ENCODE assay signal across 9 cellular contexts in genomic region chr3:48662753-48663488, GRCh38. TPM values are rescaled to one million over a fixed set of nuclear protein-coding genes. Genes with fewer than 3 reads are reported as not detected.
DNase-seq lines count a peak whose midpoint lies in the region; ATAC-seq, FAIRE-seq and TF ChIP-seq lines count a peak whose summit lies in the region.
"Had no signal": no experiment of that assay in that cellular context is flagged by ENCODE, and none has a peak within 500 bp of the region (broad histone marks: within the 10 kb centered on the region; RNA-seq: fewer than 3 reads in every experiment).

A gene with protein sequence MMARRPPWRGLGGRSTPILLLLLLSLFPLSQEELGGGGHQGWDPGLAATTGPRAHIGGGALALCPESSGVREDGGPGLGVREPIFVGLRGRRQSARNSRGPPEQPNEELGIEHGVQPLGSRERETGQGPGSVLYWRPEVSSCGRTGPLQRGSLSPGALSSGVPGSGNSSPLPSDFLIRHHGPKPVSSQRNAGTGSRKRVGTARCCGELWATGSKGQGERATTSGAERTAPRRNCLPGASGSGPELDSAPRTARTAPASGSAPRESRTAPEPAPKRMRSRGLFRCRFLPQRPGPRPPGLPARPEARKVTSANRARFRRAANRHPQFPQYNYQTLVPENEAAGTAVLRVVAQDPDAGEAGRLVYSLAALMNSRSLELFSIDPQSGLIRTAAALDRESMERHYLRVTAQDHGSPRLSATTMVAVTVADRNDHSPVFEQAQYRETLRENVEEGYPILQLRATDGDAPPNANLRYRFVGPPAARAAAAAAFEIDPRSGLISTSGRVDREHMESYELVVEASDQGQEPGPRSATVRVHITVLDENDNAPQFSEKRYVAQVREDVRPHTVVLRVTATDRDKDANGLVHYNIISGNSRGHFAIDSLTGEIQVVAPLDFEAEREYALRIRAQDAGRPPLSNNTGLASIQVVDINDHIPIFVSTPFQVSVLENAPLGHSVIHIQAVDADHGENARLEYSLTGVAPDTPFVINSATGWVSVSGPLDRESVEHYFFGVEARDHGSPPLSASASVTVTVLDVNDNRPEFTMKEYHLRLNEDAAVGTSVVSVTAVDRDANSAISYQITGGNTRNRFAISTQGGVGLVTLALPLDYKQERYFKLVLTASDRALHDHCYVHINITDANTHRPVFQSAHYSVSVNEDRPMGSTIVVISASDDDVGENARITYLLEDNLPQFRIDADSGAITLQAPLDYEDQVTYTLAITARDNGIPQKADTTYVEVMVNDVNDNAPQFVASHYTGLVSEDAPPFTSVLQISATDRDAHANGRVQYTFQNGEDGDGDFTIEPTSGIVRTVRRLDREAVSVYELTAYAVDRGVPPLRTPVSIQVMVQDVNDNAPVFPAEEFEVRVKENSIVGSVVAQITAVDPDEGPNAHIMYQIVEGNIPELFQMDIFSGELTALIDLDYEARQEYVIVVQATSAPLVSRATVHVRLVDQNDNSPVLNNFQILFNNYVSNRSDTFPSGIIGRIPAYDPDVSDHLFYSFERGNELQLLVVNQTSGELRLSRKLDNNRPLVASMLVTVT (N-terminal part only) (minus strand): TSS chr3:48662886. CDS start chr3:48662634, 252 bp downstream.

- TF ChIP-seq CTCF in dorsolateral prefrontal cortex (IDR thresholded peaks at IDR 0.05 in 54 of 56, conservative IDR thresholded peaks at IDR 0.05 in 2 of 56; ENCODE audit: low read depth in 1 of 56, partially characterized antibody in 56 of 56) (peak in 3 of 56 donors; percentile 9 to 13 (median 9)), HepG2 (CRISPR knock-in tag; IDR thresholded peaks at IDR 0.05) (no peak)

- peak within 1 kb of the TSS; percentile 88 for H3K4me2 ChIP-seq in HepG2 (ENCODE audit: low read depth, low read length)

- H3K27me3 ChIP-seq in dorsolateral prefrontal cortex, result peaks cover 0 to 5% (median 0%) of the 10 kb centered on the region in 45 donors
- H3K27me3 ChIP-seq in HepG2 (ENCODE audit: control insufficient read depth in 1 of 2, insufficient read depth in 2 of 2, low read length in 2 of 2), result no peaks in the 10 kb centered on the region

- TF ChIP-seq RAD21 in HepG2 (CRISPR knock-in tag; IDR thresholded peaks at IDR 0.05), result no peak

- peaks cover 6% of the 10 kb centered on the region for H4K20me1 ChIP-seq in HepG2 (ENCODE audit: insufficient read depth, low read length)

- H3K9ac ChIP-seq in HepG2 (ENCODE audit: insufficient read depth, low read depth, low read length), result peak within 1 kb of the TSS; percentile 94

- peak within 1 kb of the TSS; percentile 48 to 89 (median 71) for H3K4me3 ChIP-seq in dorsolateral prefrontal cortex
- H3K4me3 ChIP-seq in HepG2 (replicated peaks in 1 of 3; ENCODE audit: insufficient read depth in 1 of 3, low read depth in 2 of 3, low read length in 3 of 3), result peak within 1 kb of the TSS; percentile 56 to 77 (median 58); a peak in 5 of 6 replicates

- BruUV-seq in HepG2 (replicated peaks; lab: Mats Ljungman, UMichigan), result no TSS peak

- peaks cover 21% of the 10 kb centered on the region for H3K4me1 ChIP-seq in HepG2 (ENCODE audit: insufficient read depth, low read length)

- peaks cover 1 to 3% of the 10 kb centered on the region in 2 experiments; a peak in 2 of 5 replicates for H3K36me3 ChIP-seq in HepG2 (replicated peaks in 1 of 2; ENCODE audit: control insufficient read depth in 1 of 2, insufficient read depth in 2 of 2, low read length in 2 of 2)

- intact Hi-C loops in dorsolateral prefrontal cortex (cut with DNase I), result loop anchor here (1.0 to 10.0 kb wide), 3 partner anchors 22 to 108 kb away; partner anchors contain the start of genes NCKIPSD (in 1 of the 2) and PFKFB4 (in 1 of the 2)
- intact Hi-C loops in HepG2 (cut with micrococcal nuclease; ENCODE audit: unreplicated experiment), result no loop called here

- DNase-seq in NOMO-1 (lab: John Stamatoyannopoulos, UW; ENCODE audit: unreplicated experiment in 2 of 2) (peak; percentile 23 to 26), NOMO-1 treated with dmso at 0.1 percent for 144 hours (lab: John Stamatoyannopoulos, UW; ENCODE audit: unreplicated experiment) (no peak), NCI-H2107 (lab: John Stamatoyannopoulos, UW) (peak; percentile 42), dorsolateral prefrontal cortex (peak; percentile 74 to 92 (median 87)), HepG2 (ENCODE audit: low spot score) (peak; percentile 69)
- DNase-seq in activated CD4-positive, CD25-positive, alpha-beta regulatory T cell treated with anti-CD3 and anti-CD28 coated beads, Interleukin-2, amount 50 U/mL, for 16 hours (ENCODE audit: low read depth, low spot score), result peak; percentile 34
- DNase-seq in stimulated activated CD4-positive, alpha-beta T cell treated with anti-CD3 and anti-CD28 coated beads, Interleukin-2, amount 100 ng/mL, for 4 hours (ENCODE audit: low read depth), result peak; percentile 18
- DNase-seq: DND-41 had no signal

- FAIRE-seq in HepG2 (lab: Jason Lieb, UNC), result no peak

- CTCF ChIA-PET in HepG2 (lab: Yijun Ruan, JAX; ENCODE audit: low intra/inter-chr PET ratio, low total read pairs), result interaction anchor here (1.6 kb wide), 1 partner anchor 23 kb away, joined by 4 read pairs; the partner anchor contains the start of gene NCKIPSD

- TF ChIP-seq EP300 in HepG2 (IDR thresholded peaks at IDR 0.05; ENCODE audit: low read depth in 2 of 2, low read length in 2 of 2), result no peak
- no peak for TF ChIP-seq EP300 in HepG2 (CRISPR knock-in tag; IDR thresholded peaks at IDR 0.05; ENCODE audit: borderline replicate concordance)

- H3K27ac ChIP-seq in dorsolateral prefrontal cortex, result peak within 1 kb of the TSS; percentile 11 to 96 (median 88)
- peak within 1 kb of the TSS; percentile 96 for H3K27ac ChIP-seq in HepG2 (ENCODE audit: extremely low read length, insufficient read depth, low read length)

- no peaks in the 10 kb centered on the region for H3K79me2 ChIP-seq in HepG2 (ENCODE audit: insufficient read depth, low read length)

- peak; percentile 32 for ATAC-seq in HepG2
- ATAC-seq in GM21360 (IDR thresholded peaks at IDR 0.05; ENCODE audit: unreplicated experiment), result no peak

- 32% methylated on average over 26 of the region's 52 CpGs for WGBS in HepG2 (ENCODE audit: low lambda C conversion rate)

- H2AFZ ChIP-seq in HepG2 (ENCODE audit: low read length), result no peak within 1 kb of the TSS

- in situ Hi-C loops in HepG2 (cut with HindIII; ENCODE audit: extremely low pct_ligation_motif_present, low pct_unique_long_range_greater_than_20kb), result no loop called here

- POLR2A ChIA-PET in HepG2 (lab: Yijun Ruan, JAX), result interaction anchor here (0.5 to 4.0 kb wide), 18 partner anchors 13 to 769 kb away, joined by 3 to 40 read pairs (median 4); partner anchors contain the start of genes IP6K2, NCKIPSD, PFKFB4 and SLC26A6

- peak in 1 of 2 experiments; percentile 58; a peak in 2 of 4 replicates for TF ChIP-seq POLR2A in HepG2 (IDR thresholded peaks at IDR 0.05; ENCODE audit: insufficient read depth in 1 of 2, low read depth in 2 of 2, low read length in 2 of 2)

- H3K9me3 ChIP-seq in HepG2 (ENCODE audit: low read length), result no peaks in the 10 kb centered on the region

TF ChIP-seq in HepG2, 621 proteins besides CTCF, POLR2A, EP300 and RAD21 (continues in another document):
- TF ChIP-seq ZC3H4 (CRISPR knock-in tag; IDR thresholded peaks at IDR 0.05; ENCODE audit: borderline replicate concordance) (no peak; the same call in 1 of the 2 replicates), PHF8 (CRISPR knock-in tag; IDR thresholded peaks at IDR 0.05) (no peak; the same call in 1 of the 2 replicates), ZNF891 (CRISPR knock-in tag; IDR thresholded peaks at IDR 0.05) (no peak), TRAFD1 (CRISPR knock-in tag; IDR thresholded peaks at IDR 0.05; ENCODE audit: borderline replicate concordance) (no peak)

RNA-seq across cellular contexts. Expression of the gene that starts here (rescaled TPM):
- total RNA-seq in dorsolateral prefrontal cortex (10 to 100 TPM; 21.5 to 68.6 (median 39.9) TPM), HepG2 (2016; rRNA removed; fragmentation: Illumina TruSeq; extraction: Trizol) (3.2 and 5.4 TPM in 2 replicates)
- 0.35 and 0.51 TPM in 2 replicates for total RNA-seq in HepG2 (2016; cell fraction: cytosol; rRNA removed; fragmentation: Illumina TruSeq; extraction: Trizol; ENCODE audit: low read depth)
- 2.7 and 5.4 TPM in 2 replicates for total RNA-seq in HepG2 (2016; cell fraction: insoluble cytoplasmic fraction; rRNA removed; fragmentation: Illumina TruSeq; extraction: Trizol)
- total RNA-seq in HepG2 (2016; cell fraction: membrane; rRNA removed; fragmentation: Illumina TruSeq; extraction: Trizol), result 1.1 and 1.2 TPM in 2 replicates
- total RNA-seq in HepG2 (2016; cell fraction: nucleus; rRNA removed; fragmentation: Illumina TruSeq; extraction: Trizol), result 7.5 and 9.6 TPM in 2 replicates
- polyA plus RNA-seq in HepG2 (2011; rRNA removed), result 6.7 and 8.3 TPM in 2 replicates
- 4.1 and 5.0 TPM in 2 replicates for polyA plus RNA-seq in HepG2 (2011; cell fraction: cytosol; rRNA removed)
- 54.2 and 80.2 TPM in 2 replicates for polyA plus RNA-seq in HepG2 (2011; cell fraction: nucleus; rRNA removed)
- 8.0 and 10.5 TPM in 2 replicates for polyA plus RNA-seq in HepG2 (2012)
- polyA plus RNA-seq in HepG2 (2016; cell fraction: cytosol; fragmentation: Illumina TruSeq; extraction: Trizol; ENCODE audit: low read depth), result 0.34 and 0.35 TPM in 2 replicates
- polyA plus RNA-seq in HepG2 (2016; cell fraction: insoluble cytoplasmic fraction; fragmentation: Illumina TruSeq; extraction: Trizol; ENCODE audit: low read depth), result 2.4 and 3.0 TPM in 2 replicates
- 0.61 and 0.63 TPM in 2 replicates for polyA plus RNA-seq in HepG2 (2016; cell fraction: membrane; fragmentation: Illumina TruSeq; extraction: Trizol; ENCODE audit: low read depth)
- 27.4 and 28.0 TPM in 2 replicates for polyA plus RNA-seq in HepG2 (2016; cell fraction: nucleus; fragmentation: Illumina TruSeq; extraction: Trizol; ENCODE audit: insufficient read depth, low read depth)
- 6.7 and 18.0 TPM in 2 replicates for polyA minus RNA-seq in HepG2 (2011; rRNA and poly(A)+ RNA removed; ENCODE audit: low replicate concordance)
- 6.9 and 7.0 TPM in 2 replicates for polyA minus RNA-seq in HepG2 (2011; cell fraction: cytosol; rRNA and poly(A)+ RNA removed)
- 18.9 and 19.6 TPM in 2 replicates for polyA minus RNA-seq in HepG2 (2011; cell fraction: nucleus; rRNA and poly(A)+ RNA removed)
